ENCODE assay signal across 26 cellular contexts in the genomic region with DNA sequence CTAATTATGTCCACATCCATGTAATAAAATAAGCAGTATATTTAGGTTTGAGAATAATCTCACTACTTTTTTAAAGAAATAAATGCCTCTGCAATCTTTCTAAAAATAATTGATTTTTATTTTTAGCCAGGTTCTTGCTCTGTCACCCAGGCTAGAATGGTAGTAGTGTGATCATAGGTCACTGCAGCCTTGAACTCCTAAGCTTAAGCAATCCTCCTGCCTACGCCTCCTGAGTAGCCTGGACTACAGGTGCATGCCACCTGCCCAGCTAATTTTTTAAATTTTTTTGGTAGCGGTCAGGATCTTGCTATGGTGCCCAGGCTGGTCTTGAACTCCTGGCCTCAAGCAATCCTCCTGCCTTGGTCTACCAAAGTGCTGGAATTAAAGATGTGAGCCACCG.
"Had no signal": no experiment of that assay in that cellular context is flagged by ENCODE, and none has a peak within 500 bp of the region (broad histone marks: within the 10 kb centered on the region; RNA-seq: fewer than 3 reads in every experiment).

No MANE protein-coding gene starts in this region.

- ATAC-seq: stimulated activated effector memory CD8-positive, alpha-beta T cell treated with anti-CD3 and anti-CD28 coated beads, Interleukin-12 subunit alpha, Interleukin-12 subunit beta, amount 100 ng/mL, for 72 hours; stimulated activated memory B cell treated with anti-CD40 and anti-IgM and Interleukin-4, amounts not matched to agents 10 μg/mL and 1 μg/mL and 100 μg/mL, for 72 hours; stimulated activated naive B cell treated with anti-CD40 and anti-IgM and Interleukin-4, amounts not matched to agents 10 μg/mL and 1 μg/mL and 100 μg/mL, for 72 hours; stimulated activated naive CD8-positive, alpha-beta T cell treated with anti-CD3 and anti-CD28 coated beads, Interleukin-15, amount 100 ng/mL, for 72 hours; stimulated activated naive CD8-positive, alpha-beta T cell treated with anti-CD3 and anti-CD28 coated beads, Interleukin-15, Interleukin-2, amounts not matched to agents 100 U/mL and 50 U/mL, for 24 hours; upper lobe of right lung had no signal

- FAIRE-seq: urothelium cell line had no signal

- H3K27ac ChIP-seq: stomach, suprapubic skin, testis, thoracic aorta, thyroid gland, tibial artery, tibial nerve, transverse colon, upper lobe of left lung, upper lobe of right lung, uterus, vagina had no signal

- H3K9me3 ChIP-seq: stomach, suprapubic skin, testis, thoracic aorta, thyroid gland, tibial artery, tibial nerve, transverse colon, upper lobe of left lung, upper lobe of right lung, uterus, vagina had no signal

- DNase-seq: stimulated activated CD4-positive, alpha-beta T cell treated with anti-CD3 and anti-CD28 coated beads, Interleukin-2, amount 100 ng/mL, for 48 hours; stimulated activated CD4-positive, alpha-beta T cell treated with anti-CD3 and anti-CD28 coated beads, Interleukin-4, amount 100 ng/mL, for 24 hours; stimulated activated CD4-positive, alpha-beta T cell treated with anti-CD3 and anti-CD28 coated beads, Interleukin-4, amount 100 ng/mL, for 4 hours; stimulated activated CD8-positive, alpha-beta memory T cell treated with anti-CD3 and anti-CD28 coated beads, Interleukin-4, amount 100 ng/mL, for 48 hours; stimulated activated naive B cell treated with anti-CD40 and anti-IgM and Interleukin-4, amounts not matched to agents 10 μg/mL and 1 μg/mL and 100 μg/mL, for 72 hours; stimulated activated naive CD4-positive, alpha-beta T cell; stimulated activated naive CD4-positive, alpha-beta T cell treated with Interleukin-2 at 50 U/mL for 16 hours; stimulated activated naive CD8-positive, alpha-beta T cell treated with anti-CD3 and anti-CD28 coated beads, Interleukin-15, amount 100 ng/mL, for 72 hours; stimulated activated naive CD8-positive, alpha-beta T cell treated with anti-CD3 and anti-CD28 coated beads, Interleukin-15, Interleukin-2, amounts not matched to agents 100 U/mL and 50 U/mL, for 24 hours; stomach; substantia nigra; testis; thyroid gland; tibial artery; transverse colon; trophoblast cell; upper lobe of left lung; upper lobe of right lung; uterus had no signal

- H3K27me3 ChIP-seq: stomach, suprapubic skin, testis, thyroid gland, tibial artery, tibial nerve, transverse colon, upper lobe of left lung, upper lobe of right lung, uterus, vagina had no signal

- H3K4me3 ChIP-seq: stomach, suprapubic skin, testis, thoracic aorta, thyroid gland, tibial artery, tibial nerve, transverse colon, upper lobe of left lung, upper lobe of right lung, uterus, vagina had no signal

- H3K36me3 ChIP-seq: stomach, suprapubic skin, thoracic aorta, thyroid gland, tibial artery, tibial nerve, transverse colon, upper lobe of left lung, upper lobe of right lung, uterus, vagina had no signal

- H3K4me1 ChIP-seq: stomach, suprapubic skin, testis, thyroid gland, tibial artery, transverse colon, upper lobe of left lung, upper lobe of right lung, uterus, vagina had no signal
